Comparison of ENCODE assay signal across 25 cellular contexts in genomic region chr10:102401322-102401614, GRCh38. TPM values are rescaled to one million over a fixed set of nuclear protein-coding genes. Genes with fewer than 3 reads are reported as not detected.
DNase-seq lines count a peak whose midpoint lies in the region; ATAC-seq and TF ChIP-seq lines count a peak whose summit lies in the region.
"Had no signal": no experiment of that assay in that cellular context is flagged by ENCODE, and none has a peak within 500 bp of the region (broad histone marks: within the 10 kb centered on the region; RNA-seq: fewer than 3 reads in every experiment).

No MANE protein-coding gene starts in this region.

- no peak overlapping the region for H3K4me2 ChIP-seq in osteoblast (ENCODE audit: insufficient read depth, low read length)

- TF ChIP-seq CTCF in RWPE2 (IDR thresholded peaks at IDR 0.05; ENCODE audit: poor library complexity, severe bottlenecking): no peak
- no peak for TF ChIP-seq CTCF in osteoblast (IDR thresholded peaks at IDR 0.05; ENCODE audit: extremely low read depth, low read depth, low read length)
- TF ChIP-seq CTCF in tibial nerve (IDR thresholded peaks at IDR 0.05): no peak
- TF ChIP-seq CTCF in glutamatergic neuron (IDR thresholded peaks at IDR 0.05; ENCODE audit: partially characterized antibody, unreplicated experiment): no peak

- H3K4me3 Mint-ChIP-seq in stimulated activated naive CD8-positive, alpha-beta T cell treated with anti-CD3 and anti-CD28 coated beads, Interleukin-15, amount 100 ng/mL, for 72 hours: peak overlapping the region; percentile 3 to 39
- H3K4me3 Mint-ChIP-seq in glutamatergic neuron (ENCODE audit: unreplicated experiment): no peak overlapping the region
- H3K4me3 Mint-ChIP-seq: activated T-cell treated with anti-CD3 and anti-CD28 coated beads, Interleukin-2, amount 50 U/mL, for 4 hours; dendritic cell treated with granulocyte-macrophage colony-stimulating factor and Interleukin-4, amounts not matched to agents 40 ng/mL and 50 ng/mL, for 4 days had no signal

- no peak for TF ChIP-seq POLR2A in tibial nerve (IDR thresholded peaks at IDR 0.05)

- H3K9me3 Mint-ChIP-seq in stimulated activated naive CD8-positive, alpha-beta T cell treated with anti-CD3 and anti-CD28 coated beads, Interleukin-15, amount 100 ng/mL, for 72 hours: no peaks in the 10 kb centered on the region
- peaks cover 4% of the 10 kb centered on the region for H3K9me3 Mint-ChIP-seq in glutamatergic neuron (ENCODE audit: unreplicated experiment)
- H3K9me3 Mint-ChIP-seq: activated T-cell treated with anti-CD3 and anti-CD28 coated beads, Interleukin-2, amount 50 U/mL, for 4 hours; dendritic cell treated with granulocyte-macrophage colony-stimulating factor and Interleukin-4, amounts not matched to agents 40 ng/mL and 50 ng/mL, for 4 days; neural crest cell had no signal

- peaks cover 3% of the 10 kb centered on the region for H4K20me1 ChIP-seq in osteoblast (ENCODE audit: insufficient read depth, low read length)

- no peak for ATAC-seq in stimulated activated naive CD8-positive, alpha-beta T cell treated with anti-CD3 and anti-CD28 coated beads, Interleukin-15, amount 100 ng/mL, for 72 hours
- no peak for ATAC-seq in stimulated activated naive CD8-positive, alpha-beta T cell treated with anti-CD3 and anti-CD28 coated beads, Interleukin-15, Interleukin-2, amounts not matched to agents 100 U/mL and 50 U/mL, for 24 hours
- ATAC-seq in RWPE2 (ENCODE audit: low read depth): no peak
- no peak for ATAC-seq in GM18868 (IDR thresholded peaks at IDR 0.05; ENCODE audit: unreplicated experiment)
- ATAC-seq: activated T-cell treated with anti-CD3 and anti-CD28 coated beads, Interleukin-2, amount 50 U/mL, for 4 hours; sciatic nerve had no signal

- H3K27me3 Mint-ChIP-seq in stimulated activated naive CD8-positive, alpha-beta T cell treated with anti-CD3 and anti-CD28 coated beads, Interleukin-15, amount 100 ng/mL, for 72 hours: no peaks in the 10 kb centered on the region
- peaks cover 6% of the 10 kb centered on the region for H3K27me3 Mint-ChIP-seq in glutamatergic neuron (ENCODE audit: unreplicated experiment)

- H3K36me3 Mint-ChIP-seq in glutamatergic neuron (ENCODE audit: unreplicated experiment): no peaks in the 10 kb centered on the region

- no peak for TF ChIP-seq EP300 in tibial nerve (IDR thresholded peaks at IDR 0.05)

- H3K27ac ChIP-seq in RWPE2 (ENCODE audit: poor library complexity, severe bottlenecking): peak overlapping the region; percentile 53
- no peak overlapping the region for H3K27ac ChIP-seq in osteoblast (ENCODE audit: low read depth, low read length)
- no peak overlapping the region for H3K27ac ChIP-seq in tibial nerve
- H3K27ac ChIP-seq: C4-2B, cardiac muscle cell, GM23248 had no signal

- H3K4me3 ChIP-seq in RWPE2 (ENCODE audit: severe bottlenecking): no peak overlapping the region
- H3K4me3 ChIP-seq in osteoblast (ENCODE audit: insufficient read depth, low read length): no peak overlapping the region
- no peak overlapping the region for H3K4me3 ChIP-seq in tibial nerve
- H3K4me3 ChIP-seq: cardiac muscle cell, GM23248 had no signal

- peaks cover 7% of the 10 kb centered on the region for H3K79me2 ChIP-seq in osteoblast (ENCODE audit: insufficient read depth, low read length)

- H3K27ac Mint-ChIP-seq in stimulated activated naive CD8-positive, alpha-beta T cell treated with anti-CD3 and anti-CD28 coated beads, Interleukin-15, amount 100 ng/mL, for 72 hours: no peak overlapping the region
- no peak overlapping the region for H3K27ac Mint-ChIP-seq in glutamatergic neuron (ENCODE audit: unreplicated experiment)
- H3K27ac Mint-ChIP-seq: dendritic cell treated with granulocyte-macrophage colony-stimulating factor and Interleukin-4, amounts not matched to agents 40 ng/mL and 50 ng/mL, for 4 days had no signal

- 82 to 100% methylated on average over 4 to 6 of the region's 6 CpGs for WGBS in tibial nerve, 2 donors

- H3K27me3 ChIP-seq in RWPE2 (ENCODE audit: insufficient read depth, poor library complexity, severe bottlenecking): no peaks in the 10 kb centered on the region
- no peaks in the 10 kb centered on the region for H3K27me3 ChIP-seq in osteoblast (ENCODE audit: insufficient read depth, low read length)
- H3K27me3 ChIP-seq in tibial nerve: no peaks in the 10 kb centered on the region
- H3K27me3 ChIP-seq: cardiac muscle cell had no signal

- H3K4me1 ChIP-seq in RWPE2 (ENCODE audit: insufficient read depth, poor library complexity, severe bottlenecking) (peaks cover 12% of the 10 kb centered on the region), osteoblast (ENCODE audit: insufficient read depth, low read length) (peaks cover 8% of the 10 kb centered on the region), tibial nerve (peaks cover 0 to 44% (median 21%) of the 10 kb centered on the region in 4 donors)

- no peaks in the 10 kb centered on the region for H3K9me3 ChIP-seq in RWPE2 (ENCODE audit: severe bottlenecking)
- H3K9me3 ChIP-seq in osteoblast (ENCODE audit: low read depth, low read length): no peaks in the 10 kb centered on the region
- no peaks in the 10 kb centered on the region for H3K9me3 ChIP-seq in tibial nerve

- no peak overlapping the region for H2AFZ ChIP-seq in osteoblast (ENCODE audit: low read length)
- H2AFZ ChIP-seq: GM23248 had no signal

- no peak for DNase-seq in stimulated activated naive CD8-positive, alpha-beta T cell treated with anti-CD3 and anti-CD28 coated beads, Interleukin-15, amount 100 ng/mL, for 72 hours
- DNase-seq in stimulated activated naive CD8-positive, alpha-beta T cell treated with anti-CD3 and anti-CD28 coated beads, Interleukin-15, Interleukin-2, amounts not matched to agents 100 U/mL and 50 U/mL, for 24 hours: no peak
- DNase-seq in RWPE2 (ENCODE audit: low spot score) (no peak), osteoblast (ENCODE audit: insufficient read length, low spot score, missing footprints) (peak; percentile 48), tibial nerve (ENCODE audit: low spot score in 2 of 2) (no peak), activated T-cell treated with anti-CD3 and anti-CD28 coated beads for 4 hours (no peak), glutamatergic neuron (no peak)
- DNase-seq: activated CD4-positive, CD25-positive, alpha-beta regulatory T cell; activated naive CD4-positive, alpha-beta T cell; activated T-cell treated with anti-CD3 and anti-CD28 coated beads, Interleukin-2, amount 50 U/mL, for 4 hours; aorta; DMS 273 treated with DMSO at 0.1 percent for 48 hours; KG1; NCI-H1417 treated with DMSO at 0.1 percent for 48 hours; NCI-H2081 treated with DMSO at 0.1 percent for 48 hours; NCI-H82; posterior cingulate gyrus; stimulated activated CD4-positive, alpha-beta T cell treated with anti-CD3 and anti-CD28 coated beads, Interleukin-15, amount 100 ng/mL, for 24 hours had no signal

- H3K36me3 ChIP-seq in RWPE2 (ENCODE audit: low read depth) (peaks cover 27% of the 10 kb centered on the region), osteoblast (ENCODE audit: insufficient read depth, low read length) (peaks cover 37% of the 10 kb centered on the region), tibial nerve (peaks cover 0 to 58% (median 11%) of the 10 kb centered on the region in 3 donors)
- H3K36me3 ChIP-seq: cardiac muscle cell had no signal

- H3K4me1 Mint-ChIP-seq in stimulated activated naive CD8-positive, alpha-beta T cell treated with anti-CD3 and anti-CD28 coated beads, Interleukin-15, amount 100 ng/mL, for 72 hours: peaks cover 88% of the 10 kb centered on the region
- no peaks in the 10 kb centered on the region for H3K4me1 Mint-ChIP-seq in glutamatergic neuron (ENCODE audit: low read depth, unreplicated experiment)

RNA-seq across cellular contexts. Expression of gene NFKB2, which starts 5.8 kb away (rescaled TPM):
- total RNA-seq in osteoblast (17.7 and 20.3 TPM in 2 replicates), tibial nerve (10 to 100 TPM; 19.3 to 49.2 (median 31.8) TPM), glutamatergic neuron (ENCODE audit: unreplicated experiment) (7.5 TPM)

RNA-seq across cellular contexts. Expression of gene PSD, which starts 17.3 kb away (rescaled TPM):
- total RNA-seq in osteoblast: 0.29 and 0.72 TPM in 2 replicates
- 1 to 10 TPM in 1 of 4 donors, under 1 TPM in 3; 0.30 to 1.1 (median 0.70) TPM for total RNA-seq in tibial nerve
- total RNA-seq in glutamatergic neuron (ENCODE audit: unreplicated experiment): 88.5 TPM

RNA-seq across cellular contexts. Expression of gene FBXL15, which starts 19.4 kb away (rescaled TPM):
- total RNA-seq in osteoblast (5.9 and 9.4 TPM in 2 replicates), tibial nerve (10 to 100 TPM; 25.8 to 51.1 (median 46.2) TPM), glutamatergic neuron (ENCODE audit: unreplicated experiment) (23.4 TPM)

RNA-seq across cellular contexts. Expression of gene CUEDC2, which starts 31.1 kb away (rescaled TPM):
- total RNA-seq in osteoblast (46.7 and 46.9 TPM in 2 replicates), tibial nerve (100 to 1,000 TPM in 3 of 4 donors, 10 to 100 TPM in 1; 86.4 to 195 (median 131) TPM), glutamatergic neuron (ENCODE audit: unreplicated experiment) (104 TPM)

RNA-seq across cellular contexts. Expression of gene C10orf95, which starts 50.1 kb away (rescaled TPM):
- total RNA-seq in osteoblast (not detected in 2 replicates), tibial nerve (1 to 10 TPM in 1 of 4 donors, not detected in 3; 1.4 TPM), glutamatergic neuron (ENCODE audit: unreplicated experiment) (not detected)
- total RNA-seq: aorta, cardiac muscle cell, GM23248, sciatic nerve had no signal

Comparison
In these comparisons a context has a peak if more than half of its experiments do, and no peak if none do; other contexts are left out.
1. RNA of gene PSD, which starts 17.3 kb away (total RNA-seq): 88.5 TPM in glutamatergic neuron (single experiment); 0.30 to 1.1 TPM in tibial nerve and 0.29 to 0.72 TPM in osteoblast; every median in the first group is over 10 times any median in the second.